In the genomic region with DNA sequence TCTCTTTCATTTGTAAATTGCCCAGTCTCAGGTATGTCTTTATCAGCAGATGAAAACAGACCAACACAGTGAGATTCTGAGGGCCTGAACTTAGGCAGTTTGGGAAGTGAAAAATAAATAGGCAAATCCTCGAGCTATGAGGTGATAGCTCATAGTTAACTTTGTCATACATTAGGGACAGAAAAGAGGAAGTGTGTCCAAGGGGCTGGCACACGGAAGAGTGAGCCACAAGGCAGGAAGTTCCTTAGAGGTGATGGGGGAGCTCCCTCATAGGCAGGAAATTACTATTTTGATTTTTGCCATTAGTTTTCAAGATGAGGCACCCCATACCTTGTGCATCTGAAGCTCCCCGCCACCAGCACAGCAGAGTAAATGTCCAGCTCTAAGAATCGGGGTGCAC, we compare ENCODE assay signal across 14 cellular contexts.
DNase-seq lines count a peak whose midpoint lies in the region; ATAC-seq and TF ChIP-seq lines count a peak whose summit lies in the region.
"Had no signal": no experiment of that assay in that cellular context is flagged by ENCODE, and none has a peak within 500 bp of the region (broad histone marks: within the 10 kb centered on the region; RNA-seq: fewer than 3 reads in every experiment).

No MANE protein-coding gene starts in this region.

- TF ChIP-seq CTCF in DOHH2 (IDR thresholded peaks at IDR 0.05; ENCODE audit: low read depth, low read length, poor library complexity, severe bottlenecking): no peak
- TF ChIP-seq CTCF in tibial nerve (IDR thresholded peaks at IDR 0.05): no peak

- no peak for TF ChIP-seq EP300 in tibial nerve (IDR thresholded peaks at IDR 0.05)

- H3K4me1 ChIP-seq in DOHH2 (ENCODE audit: control insufficient read depth, low read length): peaks cover 22% of the 10 kb centered on the region
- peaks cover 0 to 3% (median 0%) of the 10 kb centered on the region in 4 donors for H3K4me1 ChIP-seq in tibial nerve

- no peaks in the 10 kb centered on the region for H3F3A ChIP-seq in DOHH2 (ENCODE audit: control insufficient read depth, insufficient read depth)

- peak; percentile 82 for ATAC-seq in GM19463 (IDR thresholded peaks at IDR 0.05; ENCODE audit: unreplicated experiment)
- ATAC-seq in HG03135 (IDR thresholded peaks at IDR 0.05; ENCODE audit: unreplicated experiment): peak; percentile 93
- ATAC-seq: HepG2 had no signal

- no peak for TF ChIP-seq POLR2A in tibial nerve (IDR thresholded peaks at IDR 0.05)

- peak; percentile 80 for DNase-seq in SKM-1 treated with dmso at 0.1 percent for 144 hours (lab: John Stamatoyannopoulos, UW; ENCODE audit: unreplicated experiment)
- DNase-seq in tibial nerve (ENCODE audit: low spot score in 2 of 2): no peak
- no peak for DNase-seq in cerebellar cortex (ENCODE audit: low spot score)
- no peak for DNase-seq in stimulated activated CD4-positive, alpha-beta T cell treated with anti-CD3 and anti-CD28 coated beads, Interleukin-4, amount 100 ng/mL, for 24 hours
- DNase-seq in DMS 273 (lab: John Stamatoyannopoulos, UW; ENCODE audit: unreplicated experiment): no peak
- DNase-seq: activated naive CD4-positive, alpha-beta T cell; NCI-H748 treated with DMSO at 0.1 percent for 48 hours; nephron progenitor cell; substantia nigra; T-helper 9 cell had no signal

- no peaks in the 10 kb centered on the region for H4K20me1 ChIP-seq in DOHH2 (ENCODE audit: control insufficient read depth, insufficient read depth, low read depth, low read length)

- H3K27me3 ChIP-seq in DOHH2 (ENCODE audit: control insufficient read depth, low read length) (no peaks in the 10 kb centered on the region), tibial nerve (no peaks in the 10 kb centered on the region)

- peak overlapping the region; percentile 59 for H3K4me2 ChIP-seq in DOHH2 (ENCODE audit: low read length)

- H3K27ac ChIP-seq in DOHH2 (ENCODE audit: low read depth, low read length) (peak overlapping the region; percentile 58), tibial nerve (no peak overlapping the region)

- 72 to 77% methylated on average over 4 of the region's 4 CpGs for WGBS in tibial nerve, 2 donors

- H3K79me2 ChIP-seq in DOHH2 (ENCODE audit: control insufficient read depth, low read length): no peaks in the 10 kb centered on the region

- no peaks in the 10 kb centered on the region for H3K9me2 ChIP-seq in DOHH2 (replicated peaks; ENCODE audit: control insufficient read depth, low read length)

- H3K36me3 ChIP-seq in DOHH2 (ENCODE audit: control insufficient read depth, low read length): peaks cover 10% of the 10 kb centered on the region
- no peaks in the 10 kb centered on the region for H3K36me3 ChIP-seq in tibial nerve

- peak overlapping the region; percentile 50 for H3K4me3 ChIP-seq in DOHH2 (ENCODE audit: low read length)
- H3K4me3 ChIP-seq in tibial nerve: no peak overlapping the region

- H3K9me3 ChIP-seq in DOHH2 (ENCODE audit: control insufficient read depth, insufficient read depth, low read length) (peaks cover 22% of the 10 kb centered on the region), tibial nerve (no peaks in the 10 kb centered on the region)
